In genomic region chr3:141875374-141875892, GRCh38 we compare ENCODE assay signal across 8 cellular contexts. TPM values are rescaled to one million over a fixed set of nuclear protein-coding genes. Genes with fewer than 3 reads are reported as not detected.
DNase-seq lines count a peak whose midpoint lies in the region; ATAC-seq and TF ChIP-seq lines count a peak whose summit lies in the region.

No MANE protein-coding gene starts in this region.

- peaks cover 35% of the 10 kb centered on the region for H3K4me1 Mint-ChIP-seq in chondrocyte (ENCODE audit: low read depth)

- DNase-seq in AG04450 (ENCODE audit: low read depth, low spot score), result peak; percentile 52
- peak; percentile 77 for DNase-seq in NCI-H510A treated with DMSO at 0.1 percent for 48 hours (lab: John Stamatoyannopoulos, UW)
- DNase-seq in activated CD4-positive, alpha-beta T cell treated with anti-CD3 and anti-CD28 coated beads for 4 hours, result peak; percentile 83
- DNase-seq in chondrocyte (ENCODE audit: low spot score), result no peak
- peak; percentile 81 for DNase-seq in kidney tubule cell (ENCODE audit: low spot score)
- DNase-seq in stimulated activated CD4-positive, alpha-beta T cell treated with anti-CD3 and anti-CD28 coated beads, Interleukin-1b, Interleukin-23, amount 100 ng/mL, for 24 hours (ENCODE audit: low read depth in 4 of 4, low spot score in 1 of 4), result peak; percentile 53 to 79 (median 75)

- no peaks in the 10 kb centered on the region for H3K27me3 ChIP-seq in AG04450 (ENCODE audit: control insufficient read depth, insufficient read depth, low read length)

- TF ChIP-seq CTCF in AG04450 (IDR thresholded peaks at IDR 0.05; ENCODE audit: low read depth, low read length), result peak; percentile 91
- peak; percentile 92 for TF ChIP-seq CTCF in chondrocyte (IDR thresholded peaks at IDR 0.05)

- CTCF ChIA-PET in AG04450 (lab: Charles Lee), result interaction anchor here (0.5 to 4.1 kb wide), 58 partner anchors 9 to 1011 kb away, joined by 3 to 36 read pairs (median 4); partner anchors contain the start of genes PXYLP1 and RNF7

- peak overlapping the region; percentile 96 for H3K27ac ChIP-seq in AG04450 (ENCODE audit: low read depth, low read length)

- H3K36me3 Mint-ChIP-seq in chondrocyte (ENCODE audit: low read depth), result no peaks in the 10 kb centered on the region

- no peaks in the 10 kb centered on the region for H3K27me3 Mint-ChIP-seq in chondrocyte (ENCODE audit: low read depth)

- ATAC-seq in HG03432 (IDR thresholded peaks at IDR 0.05; ENCODE audit: unreplicated experiment), result peak; percentile 47

- peak overlapping the region; percentile 91 for H3K4me3 Mint-ChIP-seq in chondrocyte (ENCODE audit: unreplicated experiment)

- POLR2A ChIA-PET in AG04450 (lab: Yijun Ruan, JAX), result interaction anchor here (0.6 to 1.0 kb wide), 5 partner anchors 20 to 419 kb away, joined by 3 to 6 read pairs (median 3); no protein-coding TSS in a partner anchor

- H3K9me3 Mint-ChIP-seq in chondrocyte (ENCODE audit: low read depth), result peaks cover 3% of the 10 kb centered on the region

- peak overlapping the region; percentile 79 for H3K4me3 ChIP-seq in AG04450 (ENCODE audit: low read depth, low read length)

- H3K27ac Mint-ChIP-seq in chondrocyte (ENCODE audit: unreplicated experiment), result peak overlapping the region; percentile 97

- no peaks in the 10 kb centered on the region; the same call in 1 of the 2 replicates for H3K9me3 ChIP-seq in AG04450 (ENCODE audit: control insufficient read depth, insufficient read depth, low read length)

- peak; percentile 35 for TF ChIP-seq POLR2A in GM19099 (IDR thresholded peaks at IDR 0.05; ENCODE audit: extremely low read depth, insufficient read length, low read depth)

RNA-seq across cellular contexts. Expression of gene ATP1B3, which starts 1.0 kb away (rescaled TPM):
- polyA plus RNA-seq in AG04450 (2011; rRNA removed), result 139 and 199 TPM in 2 replicates
- 62.8 and 103 TPM in 2 replicates for polyA minus RNA-seq in AG04450 (2011; rRNA and poly(A)+ RNA removed)
- total RNA-seq in chondrocyte, result 143 to 165 TPM (median 161 TPM) in 3 replicates
